ENCODE assay signal across 28 cellular contexts in genomic region chr11:13375798-13376197, GRCh38.
"Had no signal": no experiment of that assay in that cellular context is flagged by ENCODE, and none has a peak within 500 bp of the region (broad histone marks: within the 10 kb centered on the region; RNA-seq: fewer than 3 reads in every experiment).

No MANE protein-coding gene starts in this region.

- H3K9me3 Mint-ChIP-seq: activated naive CD4-positive, alpha-beta T cell treated with anti-CD3 and anti-CD28 coated beads, Interleukin-2, amount 50 U/mL, for 24 hours; activated naive CD8-positive, alpha-beta T cell treated with anti-CD3 and anti-CD28 coated beads, Interleukin-2, amount 50 U/mL, for 24 hours; activated T-cell treated with anti-CD3 and anti-CD28 coated beads, Interleukin-2, amount 50 U/mL, for 4 hours; activated T-helper 2 cell treated with anti-CD3 and anti-CD28 coated beads, Interferon-gamma antibody, Interleukin-2, Interleukin-4, amounts not matched to agents 10 μg/mL and 5 μg/mL and 100 μg/mL, durations not matched to agents 14 hours and 24 hours and 36 hours; memory B cell; natural killer cell treated with Interleukin-12 subunit alpha and Interleukin-12 subunit beta and Interleukin-15 and Interleukin-18, amount 100 ng/mL, for 72 hours; stimulated activated naive B cell treated with anti-CD40 and anti-IgM and Interleukin-4, amounts not matched to agents 10 μg/mL and 1 μg/mL and 100 μg/mL, for 72 hours; T-cell had no signal

- H3K27me3 Mint-ChIP-seq: activated CD4-positive, alpha-beta T cell treated with anti-CD3 and anti-CD28 coated beads for 36 hours; activated naive CD4-positive, alpha-beta T cell treated with anti-CD3 and anti-CD28 coated beads, Interleukin-2, amount 50 U/mL, for 24 hours; activated naive CD8-positive, alpha-beta T cell treated with anti-CD3 and anti-CD28 coated beads, Interleukin-2, amount 50 U/mL, for 24 hours; memory B cell; natural killer cell treated with Interleukin-12 subunit alpha and Interleukin-12 subunit beta and Interleukin-15 and Interleukin-18, amount 100 ng/mL, for 72 hours; stimulated activated naive B cell treated with anti-CD40 and anti-IgM and Interleukin-4, amounts not matched to agents 10 μg/mL and 1 μg/mL and 100 μg/mL, for 72 hours; T-cell had no signal

- H3K27me3 ChIP-seq: breast epithelium, gastroesophageal sphincter, hepatocyte, tibial nerve had no signal

- H3K27ac Mint-ChIP-seq: activated CD4-positive, alpha-beta T cell treated with anti-CD3 and anti-CD28 coated beads for 36 hours; activated naive CD4-positive, alpha-beta T cell treated with anti-CD3 and anti-CD28 coated beads, Interleukin-2, amount 50 U/mL, for 24 hours; activated naive CD8-positive, alpha-beta T cell treated with anti-CD3 and anti-CD28 coated beads, Interleukin-2, amount 50 U/mL, for 24 hours; activated T-helper 2 cell treated with anti-CD3 and anti-CD28 coated beads, Interferon-gamma antibody, Interleukin-2, Interleukin-4, amounts not matched to agents 10 μg/mL and 5 μg/mL and 100 μg/mL, durations not matched to agents 14 hours and 24 hours and 36 hours; stimulated activated naive B cell treated with anti-CD40 and anti-IgM and Interleukin-4, amounts not matched to agents 10 μg/mL and 1 μg/mL and 100 μg/mL, for 72 hours had no signal

- H3K27ac ChIP-seq: breast epithelium, gastroesophageal sphincter, hepatocyte, skin epidermis, tibial nerve had no signal

- H3K9me3 ChIP-seq: breast epithelium, gastroesophageal sphincter, tibial nerve had no signal

- FAIRE-seq: colon, endometrium, urothelium cell line had no signal

- H2AFZ ChIP-seq: hepatocyte had no signal

- H3K4me2 ChIP-seq: hepatocyte had no signal

- DNase-seq: activated CD4-positive, alpha-beta T cell treated with anti-CD3 and anti-CD28 coated beads for 36 hours; activated CD4-positive, alpha-beta T cell treated with anti-CD3 and anti-CD28 coated beads, Interleukin-2, amount 50 U/mL, for 4 hours; activated CD4-positive, CD25-positive, alpha-beta regulatory T cell; activated CD8-positive, alpha-beta memory T cell treated with anti-CD3 and anti-CD28 coated beads, Interleukin-2, amount 50 U/mL, for 4 hours; activated naive CD8-positive, alpha-beta T cell treated with anti-CD3 and anti-CD28 coated beads, Interleukin-2, amount 50 U/mL, for 24 hours; activated T-cell treated with anti-CD3 and anti-CD28 coated beads, Interleukin-2, amount 50 U/mL, for 4 hours; central memory CD4-positive, alpha-beta T cell; effector CD8-positive, alpha-beta T cell; islet precursor cell; posterior cingulate gyrus; stimulated activated CD4-positive, alpha-beta T cell treated with anti-CD3 and anti-CD28 coated beads, Interleukin-1b, Interleukin-23, amount 100 ng/mL, for 48 hours; stimulated activated CD4-positive, alpha-beta T cell treated with anti-CD3 and anti-CD28 coated beads, Interleukin-4, amount 100 ng/mL, for 4 hours; stimulated activated CD8-positive, alpha-beta memory T cell treated with anti-CD3 and anti-CD28 coated beads, Interleukin-4, amount 100 ng/mL, for 48 hours; stimulated activated naive B cell treated with anti-CD40 and anti-IgM and Interleukin-4, amounts not matched to agents 10 μg/mL and 1 μg/mL and 100 μg/mL, for 72 hours; T-cell had no signal

- H3K4me3 ChIP-seq: breast epithelium, gastroesophageal sphincter, hepatocyte, skin epidermis, tibial nerve had no signal

- H3K4me3 Mint-ChIP-seq: activated CD4-positive, alpha-beta T cell treated with anti-CD3 and anti-CD28 coated beads for 36 hours; activated naive CD4-positive, alpha-beta T cell treated with anti-CD3 and anti-CD28 coated beads, Interleukin-2, amount 50 U/mL, for 24 hours; activated naive CD8-positive, alpha-beta T cell treated with anti-CD3 and anti-CD28 coated beads, Interleukin-2, amount 50 U/mL, for 24 hours; activated T-cell treated with anti-CD3 and anti-CD28 coated beads, Interleukin-2, amount 50 U/mL, for 4 hours; memory B cell; natural killer cell treated with Interleukin-12 subunit alpha and Interleukin-12 subunit beta and Interleukin-15 and Interleukin-18, amount 100 ng/mL, for 72 hours; stimulated activated naive B cell treated with anti-CD40 and anti-IgM and Interleukin-4, amounts not matched to agents 10 μg/mL and 1 μg/mL and 100 μg/mL, for 72 hours; T-cell had no signal

- H3K4me1 ChIP-seq: breast epithelium, gastroesophageal sphincter, tibial nerve had no signal

- H3K79me2 ChIP-seq: hepatocyte had no signal

- H3K4me1 Mint-ChIP-seq: activated CD4-positive, alpha-beta T cell treated with anti-CD3 and anti-CD28 coated beads for 36 hours; activated naive CD4-positive, alpha-beta T cell treated with anti-CD3 and anti-CD28 coated beads, Interleukin-2, amount 50 U/mL, for 24 hours; activated naive CD8-positive, alpha-beta T cell treated with anti-CD3 and anti-CD28 coated beads, Interleukin-2, amount 50 U/mL, for 24 hours; memory B cell; T-cell had no signal

- ATAC-seq: activated CD4-positive, alpha-beta T cell treated with anti-CD3 and anti-CD28 coated beads for 36 hours; activated naive CD8-positive, alpha-beta T cell treated with anti-CD3 and anti-CD28 coated beads, Interleukin-2, amount 50 U/mL, for 24 hours; activated T-cell treated with anti-CD3 and anti-CD28 coated beads, Interleukin-2, amount 50 U/mL, for 4 hours; gastroesophageal sphincter; sciatic nerve; stimulated activated naive B cell treated with anti-CD40 and anti-IgM and Interleukin-4, amounts not matched to agents 10 μg/mL and 1 μg/mL and 100 μg/mL, for 72 hours had no signal
